Comparison of ENCODE assay signal across 20 cellular contexts in the genomic region with DNA sequence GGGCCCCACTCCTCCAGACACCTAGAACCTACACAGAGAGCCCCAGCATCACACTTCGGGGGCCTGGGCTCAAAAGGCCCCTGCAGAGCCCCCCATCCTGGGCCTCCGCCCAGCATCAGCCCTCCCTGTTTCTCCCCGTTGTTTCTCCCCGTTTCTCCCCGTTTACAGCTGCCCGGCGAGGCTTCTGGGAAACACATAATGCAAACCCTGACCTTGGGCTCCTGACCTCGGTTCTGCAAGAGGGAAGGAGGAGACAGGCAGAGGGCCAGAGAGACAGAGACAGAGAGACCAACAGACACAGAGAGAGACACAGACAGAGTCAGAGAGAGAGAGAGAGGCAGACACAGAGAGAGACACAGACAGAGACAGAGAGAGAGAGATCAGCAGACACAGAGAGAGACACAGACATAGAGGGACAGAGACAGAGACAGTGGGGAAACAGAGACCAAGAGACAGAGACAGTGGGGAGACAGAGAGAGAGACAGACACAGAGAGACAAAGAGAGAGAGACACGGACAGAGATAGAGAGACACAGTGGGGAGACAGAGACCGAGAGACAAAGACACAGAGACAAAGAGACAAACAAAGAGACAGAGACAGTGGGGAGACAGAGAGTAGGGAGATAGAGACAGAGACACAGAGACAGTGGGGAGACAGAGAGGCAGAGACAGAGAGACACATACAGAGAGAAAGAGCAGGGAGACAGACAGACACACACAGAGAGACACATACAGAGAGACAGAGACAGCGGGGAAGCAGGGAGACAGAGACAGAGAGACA. TPM values are rescaled to one million over a fixed set of nuclear protein-coding genes. Genes with fewer than 3 reads are reported as not detected.
A peak's percentile ranks its signal among the peaks of the same experiment; 100 is the strongest.
DNase-seq lines count a peak whose midpoint lies in the region; ATAC-seq, FAIRE-seq and TF ChIP-seq lines count a peak whose summit lies in the region.
"Had no signal": no experiment of that assay in that cellular context is flagged by ENCODE, and none has a peak within 500 bp of the region (broad histone marks: within the 10 kb centered on the region; RNA-seq: fewer than 3 reads in every experiment).

No MANE protein-coding gene starts in this region.

- H2AFZ ChIP-seq in K562 (ENCODE audit: low read depth, low read length) (peak overlapping the region; percentile 81), SK-N-SH (ENCODE audit: low read depth) (no peak overlapping the region)

- no peaks in the 10 kb centered on the region for H3K36me3 Mint-ChIP-seq in stimulated activated naive CD8-positive, alpha-beta T cell treated with anti-CD3 and anti-CD28 coated beads, Interleukin-15, Interleukin-2, amounts not matched to agents 100 ng/mL and 50 ng/mL, for 24 hours (ENCODE audit: low read depth)
- no peaks in the 10 kb centered on the region for H3K36me3 Mint-ChIP-seq in naive thymus-derived CD4-positive, alpha-beta T cell
- H3K36me3 Mint-ChIP-seq: IgD-negative memory B cell had no signal

- ATAC-seq in stimulated activated naive CD8-positive, alpha-beta T cell treated with anti-CD3 and anti-CD28 coated beads, Interleukin-15, amount 100 ng/mL, for 72 hours: no peak
- no peak for ATAC-seq in K562
- no peak for ATAC-seq in naive thymus-derived CD4-positive, alpha-beta T cell

- no peaks in the 10 kb centered on the region for H3K9me1 ChIP-seq in K562 (ENCODE audit: control insufficient read depth, insufficient read depth, low read length)

- intact Hi-C loops in K562 (cut with micrococcal nuclease): loop anchor here (5.0 kb wide), 1 partner anchor 108 kb away; no protein-coding TSS in a partner anchor
- intact Hi-C loops in naive thymus-derived CD4-positive, alpha-beta T cell (cut with micrococcal nuclease): no loop called here

- H3K27ac ChIP-seq in K562 (ENCODE audit: extremely low read depth, low read depth, low read length) (no peak overlapping the region), SK-N-SH (ENCODE audit: low read depth in 2 of 2, low read length in 1 of 2) (no peak overlapping the region)
- H3K27ac ChIP-seq in naive thymus-derived CD4-positive, alpha-beta T cell (ENCODE audit: low read depth, low read length): no peak overlapping the region

- CTCF ChIA-PET in K562 (lab: Yijun Ruan, JAX; ENCODE audit: low intra/inter-chr PET ratio) (no interaction called here), SK-N-SH (lab: Yijun Ruan, JAX) (no interaction called here)
- CTCF ChIA-PET in naive thymus-derived CD4-positive, alpha-beta T cell (lab: Charles Lee): no interaction called here

- no peak for TF ChIP-seq RAD21 in K562 (CRISPR knock-in tag; conservative IDR thresholded peaks at IDR 0.05 in 1 of 2, IDR thresholded peaks at IDR 0.05 in 1 of 2)
- no peak for TF ChIP-seq RAD21 in SK-N-SH (IDR thresholded peaks at IDR 0.05; ENCODE audit: low read length)

- H4K20me1 ChIP-seq in K562 (replicated peaks; ENCODE audit: control insufficient read depth, insufficient read depth, low read length) (no peaks in the 10 kb centered on the region), SK-N-SH (ENCODE audit: insufficient read depth) (no peaks in the 10 kb centered on the region)

- no peaks in the 10 kb centered on the region for H3F3A ChIP-seq in SK-N-SH (replicated peaks; ENCODE audit: insufficient read depth)

- H3K27me3 ChIP-seq in K562 (ENCODE audit: control insufficient read depth in 2 of 2, insufficient read depth in 2 of 2, low read length in 2 of 2): no peaks in the 10 kb centered on the region; a peak in 1 of 5 replicates
- peaks cover 0 to 3% of the 10 kb centered on the region in 2 donors for H3K27me3 ChIP-seq in naive thymus-derived CD4-positive, alpha-beta T cell (ENCODE audit: control insufficient read depth in 2 of 2, insufficient read depth in 2 of 2, low read length in 2 of 2)
- no peaks in the 10 kb centered on the region for H3K27me3 ChIP-seq in SK-N-SH (ENCODE audit: insufficient read depth)

- H3K4me3 Mint-ChIP-seq in stimulated activated naive CD8-positive, alpha-beta T cell treated with anti-CD3 and anti-CD28 coated beads, Interleukin-15, Interleukin-2, amounts not matched to agents 100 ng/mL and 50 ng/mL, for 24 hours: no peak overlapping the region
- H3K4me3 Mint-ChIP-seq in stimulated activated naive CD8-positive, alpha-beta T cell treated with anti-CD3 and anti-CD28 coated beads, Interleukin-15, amount 100 ng/mL, for 72 hours: no peak overlapping the region
- no peak overlapping the region for H3K4me3 Mint-ChIP-seq in naive thymus-derived CD4-positive, alpha-beta T cell
- H3K4me3 Mint-ChIP-seq: B cell, H9 had no signal

- TF ChIP-seq CTCF in K562 (IDR thresholded peaks at IDR 0.05 in 2 of 3, conservative IDR thresholded peaks at IDR 0.05 in 1 of 3; ENCODE audit: insufficient read depth in 2 of 3, low read depth in 1 of 3, low read length in 3 of 3): no peak
- TF ChIP-seq CTCF in SK-N-SH (IDR thresholded peaks at IDR 0.05): no peak

- H3K4me2 ChIP-seq in K562 (ENCODE audit: insufficient read depth, low read length): no peak overlapping the region
- H3K4me2 ChIP-seq in SK-N-SH: no peak overlapping the region

- POLR2A ChIA-PET in K562 (lab: Yijun Ruan, JAX): interaction anchor here (0.6 kb wide), 1 partner anchor 22 kb away, joined by 3 read pairs; no protein-coding TSS in a partner anchor
- POLR2A ChIA-PET in naive thymus-derived CD4-positive, alpha-beta T cell (lab: Charles Lee): no interaction called here
- POLR2A ChIA-PET in SK-N-SH (lab: Yijun Ruan, JAX): no interaction called here

- H3K79me2 ChIP-seq in K562 (ENCODE audit: control insufficient read depth, insufficient read depth, low read length): no peaks in the 10 kb centered on the region
- H3K79me2 ChIP-seq in SK-N-SH (ENCODE audit: insufficient read depth): no peaks in the 10 kb centered on the region

- no peak for DNase-seq in stimulated activated naive CD8-positive, alpha-beta T cell treated with anti-CD3 and anti-CD28 coated beads, Interleukin-15, amount 100 ng/mL, for 72 hours
- DNase-seq in K562 (ENCODE audit: extremely low read depth in 1 of 4, low spot score in 3 of 4) (no peak), NCI-H2227 treated with DMSO at 0.1 percent for 48 hours (lab: John Stamatoyannopoulos, UW) (no peak), H54 (ENCODE audit: insufficient read length, low spot score) (no peak), SK-N-SH (no peak)
- DNase-seq in naive thymus-derived CD4-positive, alpha-beta T cell: no peak
- DNase-seq: ACHN; DMS153; EL; H9; MV-4-11; NCI-H1436; NCI-H2081; NCI-H526 treated with DMSO at 0.1 percent for 48 hours; NK-92 treated with Interleukin-12 subunit alpha and Interleukin-12 subunit beta, amount 100 ng/mL, for 24 hours; OCI-M1; RPMI8226 had no signal

- H3K4me1 Mint-ChIP-seq in stimulated activated naive CD8-positive, alpha-beta T cell treated with anti-CD3 and anti-CD28 coated beads, Interleukin-15, Interleukin-2, amounts not matched to agents 100 ng/mL and 50 ng/mL, for 24 hours (ENCODE audit: low read depth): no peaks in the 10 kb centered on the region
- H3K4me1 Mint-ChIP-seq in stimulated activated naive CD8-positive, alpha-beta T cell treated with anti-CD3 and anti-CD28 coated beads, Interleukin-15, amount 100 ng/mL, for 72 hours: no peaks in the 10 kb centered on the region
- H3K4me1 Mint-ChIP-seq in naive thymus-derived CD4-positive, alpha-beta T cell: peaks cover 0 to 10% (median 4%) of the 10 kb centered on the region in 7 donors

- H3K9ac ChIP-seq in K562 (ENCODE audit: insufficient read depth in 1 of 2, low read depth in 2 of 2, low read length in 2 of 2) (peak overlapping the region in 1 of 2 experiments; percentile 61; a peak in 1 of 4 replicates), SK-N-SH (no peak overlapping the region)

- no peaks in the 10 kb centered on the region for H3K9me2 ChIP-seq in SK-N-SH

- in situ Hi-C loops in K562 (cut with MboI): loop anchor here (5.0 kb wide), 2 partner anchors 57 to 103 kb away; a partner anchor contains a TSS

- FAIRE-seq in K562 (lab: Jason Lieb, UNC): peak; percentile 72
- no peak for FAIRE-seq in H54 (lab: Jason Lieb, UNC)

- H3K4me3 ChIP-seq in K562 (no peak overlapping the region), SK-N-SH (ENCODE audit: low read depth in 2 of 2, low read length in 1 of 2) (no peak overlapping the region)
- no peak overlapping the region for H3K4me3 ChIP-seq in naive thymus-derived CD4-positive, alpha-beta T cell (ENCODE audit: low read length)

- H3K9me3 ChIP-seq in K562 (replicated peaks; ENCODE audit: control insufficient read depth, insufficient read depth, low read depth, low read length) (no peaks in the 10 kb centered on the region), SK-N-SH (no peaks in the 10 kb centered on the region)
- H3K9me3 ChIP-seq in naive thymus-derived CD4-positive, alpha-beta T cell (ENCODE audit: control insufficient read depth in 2 of 3, low read length in 3 of 3): no peaks in the 10 kb centered on the region

- 10% methylated on average over 2 of the region's 11 CpGs for WGBS in K562 (ENCODE audit: insufficient coverage, low coverage, missing lambda C conversion rate)
- WGBS in SK-N-SH (ENCODE audit: low lambda C conversion rate): 60% methylated on average over 11 of the region's 11 CpGs

- TF ChIP-seq POLR2A in K562 (conservative IDR thresholded peaks at IDR 0.05) (no peak), H54 (IDR thresholded peaks at IDR 0.05; ENCODE audit: low read depth, low read length) (no peak)

- H3K36me3 ChIP-seq in K562 (ENCODE audit: control insufficient read depth, insufficient read depth, low read length): no peaks in the 10 kb centered on the region
- H3K36me3 ChIP-seq in naive thymus-derived CD4-positive, alpha-beta T cell (ENCODE audit: control insufficient read depth in 2 of 3, insufficient read depth in 3 of 3, low read length in 3 of 3): no peaks in the 10 kb centered on the region
- no peaks in the 10 kb centered on the region for H3K36me3 ChIP-seq in SK-N-SH (replicated peaks in 1 of 2; ENCODE audit: control insufficient read depth in 1 of 2, insufficient read depth in 2 of 2, low read length in 1 of 2)

- peak overlapping the region; percentile 0 for H3K27ac Mint-ChIP-seq in stimulated activated naive CD8-positive, alpha-beta T cell treated with anti-CD3 and anti-CD28 coated beads, Interleukin-15, Interleukin-2, amounts not matched to agents 100 ng/mL and 50 ng/mL, for 24 hours
- H3K27ac Mint-ChIP-seq in stimulated activated naive CD8-positive, alpha-beta T cell treated with anti-CD3 and anti-CD28 coated beads, Interleukin-15, amount 100 ng/mL, for 72 hours: peak overlapping the region in 1 of 2 donors; percentile 23
- H3K27ac Mint-ChIP-seq in naive thymus-derived CD4-positive, alpha-beta T cell: peak overlapping the region in 6 of 9 donors; percentile 3 to 68 (median 21)
- H3K27ac Mint-ChIP-seq: H9 had no signal

- H3K4me1 ChIP-seq in K562 (replicated peaks in 1 of 2; ENCODE audit: control insufficient read depth in 2 of 2, insufficient read depth in 2 of 2, low read length in 2 of 2): peaks cover 28 to 78% of the 10 kb centered on the region in 2 experiments
- no peaks in the 10 kb centered on the region for H3K4me1 ChIP-seq in naive thymus-derived CD4-positive, alpha-beta T cell (ENCODE audit: control insufficient read depth in 2 of 2, insufficient read depth in 2 of 2, low read length in 2 of 2)
- no peaks in the 10 kb centered on the region for H3K4me1 ChIP-seq in SK-N-SH (ENCODE audit: control insufficient read depth in 1 of 2, insufficient read depth in 2 of 2, low read depth in 1 of 2, low read length in 1 of 2)

- TF ChIP-seq EP300 in K562 (IDR thresholded peaks at IDR 0.05; ENCODE audit: low read length): no peak
- TF ChIP-seq EP300 in SK-N-SH (IDR thresholded peaks at IDR 0.05; ENCODE audit: borderline replicate concordance in 1 of 2, low read depth in 1 of 2, low read length in 1 of 2): no peak

- no TSS peak for BruUV-seq in K562 (replicated peaks; lab: Mats Ljungman, UMichigan)

- no peaks in the 10 kb centered on the region for H3K27me3 Mint-ChIP-seq in stimulated activated naive CD8-positive, alpha-beta T cell treated with anti-CD3 and anti-CD28 coated beads, Interleukin-15, Interleukin-2, amounts not matched to agents 100 ng/mL and 50 ng/mL, for 24 hours
- H3K27me3 Mint-ChIP-seq in stimulated activated naive CD8-positive, alpha-beta T cell treated with anti-CD3 and anti-CD28 coated beads, Interleukin-15, amount 100 ng/mL, for 72 hours: peaks cover 15% of the 10 kb centered on the region
- peaks cover 0 to 5% (median 0%) of the 10 kb centered on the region in 5 donors for H3K27me3 Mint-ChIP-seq in naive thymus-derived CD4-positive, alpha-beta T cell

- no peaks in the 10 kb centered on the region for H3K9me3 Mint-ChIP-seq in stimulated activated naive CD8-positive, alpha-beta T cell treated with anti-CD3 and anti-CD28 coated beads, Interleukin-15, Interleukin-2, amounts not matched to agents 100 ng/mL and 50 ng/mL, for 24 hours
- H3K9me3 Mint-ChIP-seq in stimulated activated naive CD8-positive, alpha-beta T cell treated with anti-CD3 and anti-CD28 coated beads, Interleukin-15, amount 100 ng/mL, for 72 hours: no peaks in the 10 kb centered on the region
- no peaks in the 10 kb centered on the region for H3K9me3 Mint-ChIP-seq in naive thymus-derived CD4-positive, alpha-beta T cell
- H3K9me3 Mint-ChIP-seq: H9, IgD-negative memory B cell had no signal

RNA-seq across cellular contexts. Expression of a gene that starts 12.5 kb away (rescaled TPM):
- 1.8 and 3.5 TPM in 2 replicates for total RNA-seq in K562 (2011; cell fraction: chromatin; rRNA removed; ENCODE audit: low replicate concordance)
- total RNA-seq in K562 (2011; cell fraction: nucleolus; rRNA removed): 2.1 and 2.7 TPM in 2 replicates
- total RNA-seq in K562 (2011; cell fraction: nucleoplasm; rRNA removed): 1.6 and 1.7 TPM in 2 replicates
- 0.45 and 0.49 TPM in 2 replicates for total RNA-seq in K562 (2014; rRNA removed)
- total RNA-seq in K562 (2014; rRNA removed; fragmentation: Illumina TruSeq; extraction: Trizol): 0.16 and 0.18 TPM in 2 replicates
- total RNA-seq in K562 (2015; rRNA removed; fragmentation: Illumina TruSeq; extraction: Trizol): 0.07 and 0.23 TPM in 2 replicates
- 0.55 and 0.69 TPM in 2 replicates for total RNA-seq in K562 (2021)
- 0.03 and 0.21 TPM in 2 replicates for polyA plus RNA-seq in K562 (2011; rRNA removed)
- polyA plus RNA-seq in K562 (2011; cell fraction: cytosol; rRNA removed): 0.07 and 0.60 TPM in 2 replicates
- polyA plus RNA-seq in K562 (2011; cell fraction: nucleus; rRNA removed): 0.17 and 2.0 TPM in 2 replicates
- 0.48 and 1.4 TPM in 2 replicates for polyA plus RNA-seq in K562 (2012)
- 0.19 and 0.29 TPM in 2 replicates for polyA plus RNA-seq in K562 (2014; fragmentation: Illumina TruSeq; extraction: Trizol)
- polyA plus RNA-seq in K562 (2014; fragmentation: Nextera tagmentation; extraction: Ambion mirVana): under 1 TPM in 1 of 2 experiments, not detected in 1; 0.07 TPM
- 0.36 and 0.70 TPM in 2 replicates for polyA plus RNA-seq in K562 (2014; rRNA removed)
- not detected in 2 replicates for polyA minus RNA-seq in K562 (2011; rRNA and poly(A)+ RNA removed)
- not detected in 2 replicates for polyA minus RNA-seq in K562 (2011; cell fraction: cytosol; rRNA and poly(A)+ RNA removed)
- polyA minus RNA-seq in K562 (2011; cell fraction: nucleus; rRNA and poly(A)+ RNA removed): 0.11 and 0.27 TPM in 2 replicates
- total RNA-seq in naive thymus-derived CD4-positive, alpha-beta T cell: 1 to 10 TPM in 1 of 5 experiments, under 1 TPM in 1, not detected in 3; 0.85 to 5.7 TPM
- not detected for polyA plus RNA-seq in naive thymus-derived CD4-positive, alpha-beta T cell
- polyA plus RNA-seq in SK-N-SH (2012; rRNA removed): not detected in 2 replicates
- polyA plus RNA-seq in SK-N-SH (2012; cell fraction: cytosol; rRNA removed): not detected in 2 replicates
- polyA plus RNA-seq in SK-N-SH (2012; cell fraction: nucleus; rRNA removed): not detected in 2 replicates
- total RNA-seq: B cell had no signal
- polyA plus RNA-seq: IgD-negative memory B cell had no signal

RNA-seq across cellular contexts. Expression of a gene that starts 20.1 kb away (rescaled TPM):
- not detected in 2 replicates for total RNA-seq in K562 (2011; cell fraction: chromatin; rRNA removed; ENCODE audit: low replicate concordance)
- total RNA-seq in K562 (2011; cell fraction: nucleolus; rRNA removed): not detected in 2 replicates
- not detected in 2 replicates for total RNA-seq in K562 (2011; cell fraction: nucleoplasm; rRNA removed)
- total RNA-seq in K562 (2014; rRNA removed) (not detected in 2 replicates), K562 (2014; rRNA removed; fragmentation: Illumina TruSeq; extraction: Trizol) (not detected in 2 replicates), K562 (2015; rRNA removed; fragmentation: Illumina TruSeq; extraction: Trizol) (not detected in 2 replicates), K562 (2021) (0.16 and 0.35 TPM in 2 replicates)
- polyA plus RNA-seq in K562 (2011; rRNA removed) (not detected in 2 replicates), K562 (2014; fragmentation: Illumina TruSeq; extraction: Trizol) (not detected in 2 replicates), K562 (2014; fragmentation: Nextera tagmentation; extraction: Ambion mirVana) (not detected), K562 (2014; rRNA removed) (0.46 TPM in 1 of 2 replicates, not detected in the other), SK-N-SH (2012; rRNA removed) (not detected in 2 replicates)
- 0.12 TPM in 1 of 2 replicates, not detected in the other for polyA plus RNA-seq in K562 (2011; cell fraction: cytosol; rRNA removed)
- 0.14 TPM in 1 of 2 replicates, not detected in the other for polyA plus RNA-seq in K562 (2011; cell fraction: nucleus; rRNA removed)
- polyA plus RNA-seq in K562 (2012): 0.09 and 0.28 TPM in 2 replicates
- not detected in 2 replicates for polyA minus RNA-seq in K562 (2011; rRNA and poly(A)+ RNA removed)
- not detected in 2 replicates for polyA minus RNA-seq in K562 (2011; cell fraction: cytosol; rRNA and poly(A)+ RNA removed)
- not detected in 2 replicates for polyA minus RNA-seq in K562 (2011; cell fraction: nucleus; rRNA and poly(A)+ RNA removed)
- total RNA-seq in naive thymus-derived CD4-positive, alpha-beta T cell: under 1 TPM in 1 of 5 experiments, not detected in 4; 0.56 TPM
- polyA plus RNA-seq in naive thymus-derived CD4-positive, alpha-beta T cell: not detected
- polyA plus RNA-seq in SK-N-SH (2012; cell fraction: cytosol; rRNA removed): not detected in 2 replicates
- polyA plus RNA-seq in SK-N-SH (2012; cell fraction: nucleus; rRNA removed): not detected in 2 replicates
- polyA plus RNA-seq: IgD-negative memory B cell had no signal

RNA-seq across cellular contexts. Expression of a gene that starts 26.5 kb away (rescaled TPM):
- 8.0 and 37.9 TPM in 2 replicates for total RNA-seq in K562 (2011; cell fraction: chromatin; rRNA removed; ENCODE audit: low replicate concordance)
- total RNA-seq in K562 (2011; cell fraction: nucleolus; rRNA removed): 34.7 and 35.9 TPM in 2 replicates
- total RNA-seq in K562 (2011; cell fraction: nucleoplasm; rRNA removed): 11.8 and 15.8 TPM in 2 replicates
- 2.9 and 3.3 TPM in 2 replicates for total RNA-seq in K562 (2014; rRNA removed)
- total RNA-seq in K562 (2014; rRNA removed; fragmentation: Illumina TruSeq; extraction: Trizol): 0.19 and 0.25 TPM in 2 replicates
- total RNA-seq in K562 (2015; rRNA removed; fragmentation: Illumina TruSeq; extraction: Trizol): 1.0 TPM in 2 replicates
- total RNA-seq in K562 (2021): 6.1 and 7.0 TPM in 2 replicates
- polyA plus RNA-seq in K562 (2011; rRNA removed): 1.5 and 5.8 TPM in 2 replicates
- 5.3 and 5.8 TPM in 2 replicates for polyA plus RNA-seq in K562 (2011; cell fraction: cytosol; rRNA removed)
- polyA plus RNA-seq in K562 (2011; cell fraction: nucleus; rRNA removed): 42.9 and 49.0 TPM in 2 replicates
- polyA plus RNA-seq in K562 (2012): 4.0 and 16.8 TPM in 2 replicates
- 1.1 and 3.4 TPM in 2 replicates for polyA plus RNA-seq in K562 (2014; fragmentation: Illumina TruSeq; extraction: Trizol)
- polyA plus RNA-seq in K562 (2014; fragmentation: Nextera tagmentation; extraction: Ambion mirVana): under 1 TPM; 0.07 to 0.14 TPM
- 5.0 and 7.2 TPM in 2 replicates for polyA plus RNA-seq in K562 (2014; rRNA removed)
- 1.0 and 1.6 TPM in 2 replicates for polyA minus RNA-seq in K562 (2011; rRNA and poly(A)+ RNA removed)
- 3.1 and 5.6 TPM in 2 replicates for polyA minus RNA-seq in K562 (2011; cell fraction: cytosol; rRNA and poly(A)+ RNA removed)
- polyA minus RNA-seq in K562 (2011; cell fraction: nucleus; rRNA and poly(A)+ RNA removed): 14.7 and 18.5 TPM in 2 replicates
- 100 to 1,000 TPM in 2 of 5 experiments, 10 to 100 TPM in 3; 19.5 to 239 (median 87.6) TPM for total RNA-seq in naive thymus-derived CD4-positive, alpha-beta T cell
- 10 to 100 TPM; 22.7 to 27.8 TPM for polyA plus RNA-seq in naive thymus-derived CD4-positive, alpha-beta T cell
- 1.6 and 1.7 TPM in 2 replicates for polyA plus RNA-seq in SK-N-SH (2012; rRNA removed)
- 0.33 and 0.42 TPM in 2 replicates for polyA plus RNA-seq in SK-N-SH (2012; cell fraction: cytosol; rRNA removed)
- polyA plus RNA-seq in SK-N-SH (2012; cell fraction: nucleus; rRNA removed): 13.7 and 16.4 TPM in 2 replicates

RNA-seq across cellular contexts. Expression of a gene that starts 58.5 kb away (rescaled TPM):
- total RNA-seq in K562 (2011; cell fraction: chromatin; rRNA removed; ENCODE audit: low replicate concordance): 97.4 and 177 TPM in 2 replicates
- total RNA-seq in K562 (2011; cell fraction: nucleolus; rRNA removed): 93.2 and 103 TPM in 2 replicates
- total RNA-seq in K562 (2011; cell fraction: nucleoplasm; rRNA removed): 81.1 and 81.7 TPM in 2 replicates
- 35.1 and 44.2 TPM in 2 replicates for total RNA-seq in K562 (2014; rRNA removed)
- total RNA-seq in K562 (2014; rRNA removed; fragmentation: Illumina TruSeq; extraction: Trizol): 21.0 and 22.1 TPM in 2 replicates
- 23.3 and 27.0 TPM in 2 replicates for total RNA-seq in K562 (2015; rRNA removed; fragmentation: Illumina TruSeq; extraction: Trizol)
- total RNA-seq in K562 (2021): 56.6 and 56.7 TPM in 2 replicates
- polyA plus RNA-seq in K562 (2011; rRNA removed): 39.3 and 45.1 TPM in 2 replicates
- polyA plus RNA-seq in K562 (2011; cell fraction: cytosol; rRNA removed): 33.2 and 44.0 TPM in 2 replicates
- 79.4 and 99.6 TPM in 2 replicates for polyA plus RNA-seq in K562 (2011; cell fraction: nucleus; rRNA removed)
- polyA plus RNA-seq in K562 (2012): 29.8 and 48.0 TPM in 2 replicates
- polyA plus RNA-seq in K562 (2014; fragmentation: Illumina TruSeq; extraction: Trizol): 28.4 and 35.5 TPM in 2 replicates
- 1 to 10 TPM; 4.3 to 4.4 TPM for polyA plus RNA-seq in K562 (2014; fragmentation: Nextera tagmentation; extraction: Ambion mirVana)
- polyA plus RNA-seq in K562 (2014; rRNA removed): 32.0 and 33.0 TPM in 2 replicates
- polyA minus RNA-seq in K562 (2011; rRNA and poly(A)+ RNA removed): 36.7 and 39.5 TPM in 2 replicates
- polyA minus RNA-seq in K562 (2011; cell fraction: cytosol; rRNA and poly(A)+ RNA removed): 29.7 and 33.5 TPM in 2 replicates
- polyA minus RNA-seq in K562 (2011; cell fraction: nucleus; rRNA and poly(A)+ RNA removed): 35.9 and 60.8 TPM in 2 replicates
- total RNA-seq in naive thymus-derived CD4-positive, alpha-beta T cell: 10 to 100 TPM; 67.7 to 97.0 (median 69.5) TPM
- 10 to 100 TPM; 29.6 to 32.6 TPM for polyA plus RNA-seq in naive thymus-derived CD4-positive, alpha-beta T cell
- polyA plus RNA-seq in SK-N-SH (2012; rRNA removed): 47.4 and 49.1 TPM in 2 replicates
- polyA plus RNA-seq in SK-N-SH (2012; cell fraction: cytosol; rRNA removed): 21.2 and 31.5 TPM in 2 replicates
- polyA plus RNA-seq in SK-N-SH (2012; cell fraction: nucleus; rRNA removed): 99.3 and 109 TPM in 2 replicates

RNA-seq across cellular contexts. Expression of a gene that starts 58.5 kb away (rescaled TPM):
- 15.4 and 25.5 TPM in 2 replicates for total RNA-seq in K562 (2011; cell fraction: chromatin; rRNA removed; ENCODE audit: low replicate concordance)
- total RNA-seq in K562 (2011; cell fraction: nucleolus; rRNA removed): 20.5 and 22.4 TPM in 2 replicates
- 21.4 and 24.6 TPM in 2 replicates for total RNA-seq in K562 (2011; cell fraction: nucleoplasm; rRNA removed)
- 36.3 and 44.4 TPM in 2 replicates for total RNA-seq in K562 (2014; rRNA removed)
- total RNA-seq in K562 (2014; rRNA removed; fragmentation: Illumina TruSeq; extraction: Trizol): 19.2 and 24.5 TPM in 2 replicates
- 46.6 and 48.8 TPM in 2 replicates for total RNA-seq in K562 (2015; rRNA removed; fragmentation: Illumina TruSeq; extraction: Trizol)
- 69.3 and 72.9 TPM in 2 replicates for total RNA-seq in K562 (2021)
- polyA plus RNA-seq in K562 (2011; rRNA removed): 37.3 and 40.1 TPM in 2 replicates
- polyA plus RNA-seq in K562 (2011; cell fraction: cytosol; rRNA removed): 31.7 and 75.7 TPM in 2 replicates
- 45.8 and 50.3 TPM in 2 replicates for polyA plus RNA-seq in K562 (2011; cell fraction: nucleus; rRNA removed)
- polyA plus RNA-seq in K562 (2012): 43.5 and 47.7 TPM in 2 replicates
- 47.2 and 51.8 TPM in 2 replicates for polyA plus RNA-seq in K562 (2014; fragmentation: Illumina TruSeq; extraction: Trizol)
- 1 to 10 TPM in 1 of 2 experiments, under 1 TPM in 1; 0.61 to 3.7 TPM for polyA plus RNA-seq in K562 (2014; fragmentation: Nextera tagmentation; extraction: Ambion mirVana)
- polyA plus RNA-seq in K562 (2014; rRNA removed): 57.4 TPM in 2 replicates
- polyA minus RNA-seq in K562 (2011; rRNA and poly(A)+ RNA removed): 11.4 and 19.7 TPM in 2 replicates
- polyA minus RNA-seq in K562 (2011; cell fraction: cytosol; rRNA and poly(A)+ RNA removed): 18.1 and 20.8 TPM in 2 replicates
- polyA minus RNA-seq in K562 (2011; cell fraction: nucleus; rRNA and poly(A)+ RNA removed): 10.2 and 13.4 TPM in 2 replicates
- 10 to 100 TPM; 29.6 to 49.8 (median 32.8) TPM for total RNA-seq in naive thymus-derived CD4-positive, alpha-beta T cell
- 10 to 100 TPM; 78.9 to 88.1 TPM for polyA plus RNA-seq in naive thymus-derived CD4-positive, alpha-beta T cell
- polyA plus RNA-seq in SK-N-SH (2012; rRNA removed): 43.5 and 62.3 TPM in 2 replicates
- 33.7 and 40.0 TPM in 2 replicates for polyA plus RNA-seq in SK-N-SH (2012; cell fraction: cytosol; rRNA removed)
- polyA plus RNA-seq in SK-N-SH (2012; cell fraction: nucleus; rRNA removed): 41.9 and 53.5 TPM in 2 replicates
